8 cellular contexts compared by ENCODE assay signal in genomic region chr3:32334675-32335074, GRCh38. TPM values are rescaled to one million over a fixed set of nuclear protein-coding genes. Genes with fewer than 3 reads are reported as not detected.
DNase-seq lines count a peak whose midpoint lies in the region; ATAC-seq, FAIRE-seq and TF ChIP-seq lines count a peak whose summit lies in the region.

No MANE protein-coding gene starts in this region.

- no peaks in the 10 kb centered on the region for H3K27me3 ChIP-seq in GM23338 (ENCODE audit: insufficient read depth)
- peaks cover 4 to 15% of the 10 kb centered on the region in 2 experiments; a peak in 3 of 5 replicates for H3K27me3 ChIP-seq in K562 (ENCODE audit: control insufficient read depth in 2 of 2, insufficient read depth in 2 of 2, low read length in 2 of 2)
- H3K27me3 ChIP-seq in small intestine (ENCODE audit: control insufficient read depth in 2 of 2, insufficient read depth in 2 of 2, low read length in 2 of 2), result no peaks in the 10 kb centered on the region

- TF ChIP-seq POLR2A in K562 (conservative IDR thresholded peaks at IDR 0.05), result no peak

- peak; percentile 19 for FAIRE-seq in K562 (lab: Jason Lieb, UNC)
- no peak for FAIRE-seq in small intestine (lab: Jason Lieb, UNC)

- H4K20me1 ChIP-seq in GM23338 (replicated peaks; ENCODE audit: insufficient read depth) (peaks cover 7% of the 10 kb centered on the region; the same call in 1 of the 2 replicates), K562 (replicated peaks; ENCODE audit: control insufficient read depth, insufficient read depth, low read length) (no peaks in the 10 kb centered on the region)

- POLR2A ChIA-PET in K562 (lab: Yijun Ruan, JAX), result interaction anchor here (1.2 kb wide), 1 partner anchor 10 kb away, joined by 5 read pairs; no protein-coding TSS in a partner anchor

- H2AFZ ChIP-seq in GM23338, result no peak overlapping the region
- H2AFZ ChIP-seq in K562 (ENCODE audit: low read depth, low read length), result no peak overlapping the region

- BruUV-seq in K562 (replicated peaks; lab: Mats Ljungman, UMichigan), result no TSS peak

- H3K27me3 Mint-ChIP-seq in GM23338 (ENCODE audit: insufficient read depth, low read depth, poor library complexity), result no peaks in the 10 kb centered on the region

- H3K4me2 ChIP-seq in GM23338 (no peak overlapping the region), K562 (ENCODE audit: insufficient read depth, low read length) (no peak overlapping the region)

- intact Hi-C loops in K562 (cut with micrococcal nuclease), result no loop called here

- H3K9me1 ChIP-seq in K562 (ENCODE audit: control insufficient read depth, insufficient read depth, low read length), result no peaks in the 10 kb centered on the region

- CTCF ChIA-PET in K562 (lab: Yijun Ruan, JAX; ENCODE audit: low intra/inter-chr PET ratio), result no interaction called here

- H3F3A ChIP-seq in GM23338 (replicated peaks; ENCODE audit: low read depth), result no peaks in the 10 kb centered on the region; the same call in 1 of the 2 replicates

- no peak overlapping the region for H3K4me3 ChIP-seq in GM23338
- H3K4me3 ChIP-seq in K562, result no peak overlapping the region
- no peak overlapping the region for H3K4me3 ChIP-seq in small intestine (ENCODE audit: low read depth in 1 of 2, low read length in 2 of 2)

- no peak overlapping the region for H3K27ac ChIP-seq in GM23338 (ENCODE audit: low read depth)
- no peak overlapping the region for H3K27ac ChIP-seq in K562 (ENCODE audit: extremely low read depth, low read depth, low read length)
- H3K27ac ChIP-seq in small intestine (ENCODE audit: low read depth in 1 of 2, low read length in 1 of 2), result no peak overlapping the region

- no peak for TF ChIP-seq EP300 in K562 (IDR thresholded peaks at IDR 0.05; ENCODE audit: low read length)

- H3K36me3 Mint-ChIP-seq in GM23338 (ENCODE audit: low read depth), result no peaks in the 10 kb centered on the region

- peak; percentile 61 to 80 for TF ChIP-seq CTCF in GM23338 (conservative IDR thresholded peaks at IDR 0.05; ENCODE audit: low read depth in 2 of 2)
- peak; percentile 54 to 57 (median 56) for TF ChIP-seq CTCF in K562 (IDR thresholded peaks at IDR 0.05 in 2 of 3, conservative IDR thresholded peaks at IDR 0.05 in 1 of 3; ENCODE audit: insufficient read depth in 2 of 3, low read depth in 1 of 3, low read length in 3 of 3)

- 0% methylated on average over 4 of the region's 4 CpGs for WGBS in K562 (ENCODE audit: insufficient coverage, low coverage, missing lambda C conversion rate)
- WGBS in small intestine, 3 donors, result 80 to 90% (median 82%) methylated on average over 4 of the region's 4 CpGs

- H3K27ac Mint-ChIP-seq in GM23338, result no peak overlapping the region

- no peak overlapping the region for H3K4me3 Mint-ChIP-seq in GM23338

- no peaks in the 10 kb centered on the region for H3K9me3 ChIP-seq in K562 (replicated peaks; ENCODE audit: control insufficient read depth, insufficient read depth, low read depth, low read length)
- H3K9me3 ChIP-seq in small intestine (ENCODE audit: control insufficient read depth, low read depth), result no peaks in the 10 kb centered on the region

- H3K9me2 ChIP-seq in GM23338 (ENCODE audit: insufficient read depth), result no peaks in the 10 kb centered on the region

- H3K36me3 ChIP-seq in GM23338 (ENCODE audit: insufficient read depth), result no peaks in the 10 kb centered on the region
- no peaks in the 10 kb centered on the region for H3K36me3 ChIP-seq in K562 (ENCODE audit: control insufficient read depth, insufficient read depth, low read length)
- no peaks in the 10 kb centered on the region for H3K36me3 ChIP-seq in small intestine (ENCODE audit: control insufficient read depth in 2 of 2, insufficient read depth in 2 of 2, low read length in 2 of 2)

- ATAC-seq in GM23338 (peak; percentile 90), K562 (peak; percentile 87), HG03097 (IDR thresholded peaks at IDR 0.05; ENCODE audit: low FRiP score, unreplicated experiment) (no peak)

- H3K9ac ChIP-seq in K562 (ENCODE audit: insufficient read depth in 1 of 2, low read depth in 2 of 2, low read length in 2 of 2), result no peak overlapping the region

- no peaks in the 10 kb centered on the region for H3K9me3 Mint-ChIP-seq in GM23338

- in situ Hi-C loops in K562 (cut with MboI), result no loop called here

- TF ChIP-seq RAD21 in K562 (CRISPR knock-in tag; conservative IDR thresholded peaks at IDR 0.05 in 1 of 2, IDR thresholded peaks at IDR 0.05 in 1 of 2), result peak; percentile 12 to 59; a peak in 2 of 4 replicates

- DNase-seq in GM23338 (ENCODE audit: low spot score), result peak; percentile 51
- peak in 4 of 5 experiments; percentile 5 to 70 (median 19) for DNase-seq in T-helper 2 cell
- peak in 3 of 4 experiments; percentile 18 to 43 (median 20) for DNase-seq in K562 (ENCODE audit: extremely low read depth in 1 of 4, low spot score in 3 of 4)
- peak; percentile 35 to 38 for DNase-seq in stimulated activated CD4-positive, alpha-beta T cell treated with anti-CD3 and anti-CD28 coated beads, Interleukin-15, amount 100 ng/mL, for 1 hour (ENCODE audit: low read depth in 1 of 2, low spot score in 1 of 2)
- DNase-seq in NCI-H226, result no peak
- no peak for DNase-seq in Ammon's horn (ENCODE audit: low spot score)
- no peak for DNase-seq in small intestine

- no peaks in the 10 kb centered on the region; the same call in 1 of the 2 replicates for H3K79me2 ChIP-seq in GM23338 (replicated peaks; ENCODE audit: insufficient read depth)
- no peaks in the 10 kb centered on the region for H3K79me2 ChIP-seq in K562 (ENCODE audit: control insufficient read depth, insufficient read depth, low read length)

- peaks cover 32% of the 10 kb centered on the region for H3K4me1 Mint-ChIP-seq in GM23338

- H3K4me1 ChIP-seq in GM23338 (ENCODE audit: insufficient read depth) (0 out of 2 replicates have a peak, but pooled peaks cover 5% of the 10 kb centered on the region), K562 (replicated peaks in 1 of 2; ENCODE audit: control insufficient read depth in 2 of 2, insufficient read depth in 2 of 2, low read length in 2 of 2) (no peaks in the 10 kb centered on the region), small intestine (ENCODE audit: control insufficient read depth in 2 of 2, insufficient read depth in 1 of 2, low read depth in 1 of 2, low read length in 1 of 2) (no peaks in the 10 kb centered on the region)

TF ChIP-seq in GM23338, 12 proteins besides CTCF, POLR2A, EP300 and RAD21 (continues in another document):
- TF ChIP-seq JUNB (IDR thresholded peaks at IDR 0.05; ENCODE audit: unreplicated experiment) (no peak), CREB1 (CRISPR knock-in tag; IDR thresholded peaks at IDR 0.05; ENCODE audit: low read depth) (no peak), ZNF114 (CRISPR knock-in tag; IDR thresholded peaks at IDR 0.05) (no peak)

TF ChIP-seq in K562, 482 proteins besides CTCF, POLR2A, EP300 and RAD21 (continues in another document):
- no peak for TF ChIP-seq FOSL1 (tag; conservative IDR thresholded peaks at IDR 0.05)

RNA-seq across cellular contexts. Expression of gene CMTM7, which starts 57.0 kb away (rescaled TPM):
- total RNA-seq in GM23338 (2014; rRNA removed; shearing (Covaris generic)), result 23.6 and 32.2 TPM in 2 replicates
- 88.3 and 93.6 TPM in 2 replicates for polyA plus RNA-seq in GM23338 (2016; fragmentation: Nextera tagmentation; extraction: Ambion mirVana)
- total RNA-seq in K562 (2011; cell fraction: chromatin; rRNA removed; ENCODE audit: low replicate concordance), result 0.42 and 0.67 TPM in 2 replicates
- 0.53 and 1.0 TPM in 2 replicates for total RNA-seq in K562 (2011; cell fraction: nucleolus; rRNA removed)
- total RNA-seq in K562 (2011; cell fraction: nucleoplasm; rRNA removed), result 0.73 and 0.92 TPM in 2 replicates
- total RNA-seq in K562 (2014; rRNA removed), result not detected in 2 replicates
- total RNA-seq in K562 (2014; rRNA removed; fragmentation: Illumina TruSeq; extraction: Trizol), result 0.16 TPM in 1 of 2 replicates, not detected in the other
- total RNA-seq in K562 (2015; rRNA removed; fragmentation: Illumina TruSeq; extraction: Trizol), result not detected in 2 replicates
- 0.38 and 0.49 TPM in 2 replicates for total RNA-seq in K562 (2021)
- 0.96 and 1.6 TPM in 2 replicates for polyA plus RNA-seq in K562 (2011; rRNA removed)
- polyA plus RNA-seq in K562 (2011; cell fraction: cytosol; rRNA removed), result 1.3 and 2.2 TPM in 2 replicates
- 1.4 and 1.5 TPM in 2 replicates for polyA plus RNA-seq in K562 (2011; cell fraction: nucleus; rRNA removed)
- 0.14 and 0.18 TPM in 2 replicates for polyA plus RNA-seq in K562 (2012)
- polyA plus RNA-seq in K562 (2014; fragmentation: Illumina TruSeq; extraction: Trizol), result 0.25 and 0.33 TPM in 2 replicates
- under 1 TPM in 1 of 2 experiments, not detected in 1; 0.03 TPM for polyA plus RNA-seq in K562 (2014; fragmentation: Nextera tagmentation; extraction: Ambion mirVana)
- polyA plus RNA-seq in K562 (2014; rRNA removed), result 0.27 and 0.42 TPM in 2 replicates
- polyA minus RNA-seq in K562 (2011; rRNA and poly(A)+ RNA removed), result 0.48 and 0.84 TPM in 2 replicates
- polyA minus RNA-seq in K562 (2011; cell fraction: cytosol; rRNA and poly(A)+ RNA removed), result 1.4 TPM in 1 of 2 replicates, not detected in the other
- 0.40 and 0.44 TPM in 2 replicates for polyA minus RNA-seq in K562 (2011; cell fraction: nucleus; rRNA and poly(A)+ RNA removed)
- polyA plus RNA-seq in small intestine, result 1 to 10 TPM; 2.0 to 5.6 (median 3.5) TPM

Comparison
In these comparisons a context has a peak if more than half of its experiments do, and no peak if none do; other contexts are left out.
1. DNase-seq: peak in GM23338 (single experiment), T-helper 2 cell (4 of 5), K562 (3 of 4) and stimulated activated CD4-positive, alpha-beta T cell treated with anti-CD3 and anti-CD28 coated beads, Interleukin-15, amount 100 ng/mL, for 1 hour (2 of 2); none in NCI-H226 (single experiment), Ammon's horn (single experiment) and small intestine (single experiment).
2. RNA of gene CMTM7, which starts 57.0 kb away (polyA plus RNA-seq): 88.3 to 93.6 TPM in GM23338; 2.0 to 5.6 TPM in small intestine and 0.03 to 2.2 TPM in K562; every median in the first group is over 10 times any median in the second.